Comparison of ENCODE assay signal across 8 cellular contexts in genomic region chr2:143686585-143687164, GRCh38.
DNase-seq lines count a peak whose midpoint lies in the region; TF ChIP-seq lines count a peak whose summit lies in the region.

No MANE protein-coding gene starts in this region.

- peak; percentile 56 for TF ChIP-seq CTCF in AG09309 (IDR thresholded peaks at IDR 0.05; ENCODE audit: control insufficient read depth, insufficient read depth, low read depth, low read length, missing control alignments)
- peak; percentile 50 for TF ChIP-seq CTCF in GM12874 (IDR thresholded peaks at IDR 0.05; ENCODE audit: insufficient read depth, low read depth, low read length)

- DNase-seq in AG09309 (ENCODE audit: low read depth) (peak; percentile 5), NCI-H1694 treated with DMSO at 0.1 percent for 48 hours (lab: John Stamatoyannopoulos, UW) (peak; percentile 42), cerebellum (ENCODE audit: low spot score) (peak; percentile 1), midbrain (lab: John Stamatoyannopoulos, UW) (peak; percentile 55), DMS79 treated with DMSO at 0.1 percent for 48 hours (lab: John Stamatoyannopoulos, UW) (no peak)
- DNase-seq in activated naive CD4-positive, alpha-beta T cell (lab: John Stamatoyannopoulos, UW): no peak
- no peak for DNase-seq in stimulated activated CD8-positive, alpha-beta memory T cell treated with anti-CD3 and anti-CD28 coated beads, Interleukin-4, amount 100 ng/mL, for 48 hours

- H3K4me3 ChIP-seq in AG09309 (ENCODE audit: control insufficient read depth, low read depth, low read length): no peak overlapping the region

Comparison
In these comparisons a context has a peak if more than half of its experiments do, and no peak if none do; other contexts are left out.
1. DNase-seq: peak in AG09309 (single experiment), NCI-H1694 treated with DMSO at 0.1 percent for 48 hours (single experiment), cerebellum (single experiment) and midbrain (single experiment); none in DMS79 treated with DMSO at 0.1 percent for 48 hours (single experiment), activated naive CD4-positive, alpha-beta T cell (0 of 4) and stimulated activated CD8-positive, alpha-beta memory T cell treated with anti-CD3 and anti-CD28 coated beads, Interleukin-4, amount 100 ng/mL, for 48 hours (single experiment).